Comparison of ENCODE assay signal across 39 cellular contexts in the genomic region with DNA sequence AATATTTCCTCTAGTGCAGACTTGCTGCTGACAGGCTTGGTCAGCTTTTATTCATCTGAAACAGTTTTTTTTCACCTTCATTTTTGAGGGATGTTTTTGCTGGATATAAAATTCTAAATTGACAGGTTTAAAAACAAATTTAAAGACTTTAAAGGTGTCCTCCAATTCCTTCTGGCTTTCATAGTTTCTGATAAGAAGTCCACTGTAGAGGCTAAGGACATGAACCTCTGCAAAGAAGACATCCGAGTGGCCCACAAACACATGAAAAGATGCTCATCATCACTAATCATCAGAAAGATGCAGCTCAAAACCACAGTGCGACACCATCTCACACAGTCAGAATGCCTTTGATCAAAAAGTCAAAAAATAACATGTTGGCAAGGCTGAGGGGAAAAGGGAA.
"Had no signal": no experiment of that assay in that cellular context is flagged by ENCODE, and none has a peak within 500 bp of the region (broad histone marks: within the 10 kb centered on the region; RNA-seq: fewer than 3 reads in every experiment).

No MANE protein-coding gene starts in this region.

- H3K27me3 ChIP-seq: ascending aorta, cardiac muscle cell, colonic mucosa had no signal

- H3K36me3 ChIP-seq: ascending aorta, cardiac muscle cell, colonic mucosa, WERI-Rb-1 had no signal

- H3K27ac Mint-ChIP-seq: activated CD4-positive, alpha-beta memory T cell treated with anti-CD3 and anti-CD28 coated beads, Interleukin-2, amount 10 ng/mL, durations not matched to agents 7 days and 5 days; activated CD4-positive, alpha-beta T cell treated with anti-CD3 and anti-CD28 coated beads for 36 hours; activated CD8-positive, alpha-beta memory T cell treated with anti-CD3 and anti-CD28 coated beads, Interleukin-2, amount 10 ng/mL, durations not matched to agents 7 days and 5 days; activated CD8-positive, alpha-beta T cell treated with anti-CD3 and anti-CD28 coated beads, Interleukin-2, amount 10 ng/mL, durations not matched to agents 7 days and 5 days; activated naive CD4-positive, alpha-beta T cell treated with anti-CD3 and anti-CD28 coated beads, Interleukin-2, amount 10 ng/mL, durations not matched to agents 7 days and 5 days; activated naive CD4-positive, alpha-beta T cell treated with anti-CD3 and anti-CD28 coated beads, Interleukin-2, amount 50 U/mL, for 24 hours; activated naive CD8-positive, alpha-beta T cell; activated naive CD8-positive, alpha-beta T cell treated with anti-CD3 and anti-CD28 coated beads, Interleukin-2, amount 10 ng/mL, durations not matched to agents 7 days and 5 days; activated naive CD8-positive, alpha-beta T cell treated with anti-CD3 and anti-CD28 coated beads, Interleukin-2, amount 50 U/mL, for 24 hours; activated T-cell treated with anti-CD3 and anti-CD28 coated beads, Interleukin-2, amount 50 U/mL, for 24 hours; activated T-helper 2 cell treated with anti-CD3 and anti-CD28 coated beads, Interferon-gamma antibody, Interleukin-2, Interleukin-4, amounts not matched to agents 10 μg/mL and 5 μg/mL and 100 μg/mL, durations not matched to agents 14 hours and 24 hours and 36 hours; brain; T-helper 1 cell treated with Interleukin-12 subunit alpha and Interleukin-12 subunit beta and Interleukin-4 antibody, amounts not matched to agents 30 μg/mL and 1 μg/mL, for 36 hours; T-helper 2 cell treated with Interferon-gamma antibody and Interleukin-4, amounts not matched to agents 5 μg/mL and 100 μg/mL, for 36 hours; WTC11 had no signal

- H3K27ac ChIP-seq: ascending aorta, cardiac muscle cell, colonic mucosa, WERI-Rb-1 had no signal

- FAIRE-seq: TTC549 had no signal

- H3K36me3 Mint-ChIP-seq: activated CD8-positive, alpha-beta memory T cell treated with anti-CD3 and anti-CD28 coated beads, Interleukin-2, amount 10 ng/mL, durations not matched to agents 7 days and 5 days; activated naive CD4-positive, alpha-beta T cell treated with anti-CD3 and anti-CD28 coated beads, Interleukin-2, amount 10 ng/mL, durations not matched to agents 7 days and 5 days; activated naive CD4-positive, alpha-beta T cell treated with anti-CD3 and anti-CD28 coated beads, Interleukin-2, amount 50 U/mL, for 24 hours; activated naive CD8-positive, alpha-beta T cell; activated naive CD8-positive, alpha-beta T cell treated with anti-CD3 and anti-CD28 coated beads, Interleukin-2, amount 10 ng/mL, durations not matched to agents 7 days and 5 days; brain; WTC11 had no signal

- H3K4me1 Mint-ChIP-seq: activated CD4-positive, alpha-beta memory T cell treated with anti-CD3 and anti-CD28 coated beads, Interleukin-2, amount 10 ng/mL, durations not matched to agents 7 days and 5 days; activated CD4-positive, alpha-beta T cell treated with anti-CD3 and anti-CD28 coated beads for 36 hours; activated naive CD4-positive, alpha-beta T cell treated with anti-CD3 and anti-CD28 coated beads, Interleukin-2, amount 10 ng/mL, durations not matched to agents 7 days and 5 days; activated naive CD4-positive, alpha-beta T cell treated with anti-CD3 and anti-CD28 coated beads, Interleukin-2, amount 50 U/mL, for 24 hours; activated naive CD8-positive, alpha-beta T cell treated with anti-CD3 and anti-CD28 coated beads, Interleukin-2, amount 10 ng/mL, durations not matched to agents 7 days and 5 days; activated naive CD8-positive, alpha-beta T cell treated with anti-CD3 and anti-CD28 coated beads, Interleukin-2, amount 50 U/mL, for 24 hours; brain; central memory CD8-positive, alpha-beta T cell; WTC11 had no signal

- ATAC-seq: activated CD4-positive, alpha-beta T cell treated with anti-CD3 and anti-CD28 coated beads for 36 hours; activated CD4-positive, CD25-positive, alpha-beta regulatory T cell treated with anti-CD3 and anti-CD28 coated beads, Interleukin-2, amount 50 U/mL, for 24 hours; activated CD8-positive, alpha-beta memory T cell treated with anti-CD3 and anti-CD28 coated beads, Interleukin-2, amount 10 ng/mL, durations not matched to agents 7 days and 5 days; activated CD8-positive, alpha-beta T cell treated with anti-CD3 and anti-CD28 coated beads, Interleukin-2, amount 10 ng/mL, durations not matched to agents 7 days and 5 days; activated naive CD8-positive, alpha-beta T cell treated with anti-CD3 and anti-CD28 coated beads, Interleukin-2, amount 50 U/mL, for 24 hours; WTC11 had no signal

- H3K9me3 ChIP-seq: ascending aorta, colonic mucosa had no signal

- H3K4me3 Mint-ChIP-seq: activated CD4-positive, alpha-beta memory T cell treated with anti-CD3 and anti-CD28 coated beads, Interleukin-2, amount 10 ng/mL, durations not matched to agents 7 days and 5 days; activated CD4-positive, alpha-beta T cell treated with anti-CD3 and anti-CD28 coated beads for 36 hours; activated CD8-positive, alpha-beta memory T cell treated with anti-CD3 and anti-CD28 coated beads, Interleukin-2, amount 10 ng/mL, durations not matched to agents 7 days and 5 days; activated CD8-positive, alpha-beta T cell treated with anti-CD3 and anti-CD28 coated beads, Interleukin-2, amount 10 ng/mL, durations not matched to agents 7 days and 5 days; activated naive CD4-positive, alpha-beta T cell treated with anti-CD3 and anti-CD28 coated beads, Interleukin-2, amount 10 ng/mL, durations not matched to agents 7 days and 5 days; activated naive CD4-positive, alpha-beta T cell treated with anti-CD3 and anti-CD28 coated beads, Interleukin-2, amount 50 U/mL, for 24 hours; activated naive CD8-positive, alpha-beta T cell; activated naive CD8-positive, alpha-beta T cell treated with anti-CD3 and anti-CD28 coated beads, Interleukin-2, amount 10 ng/mL, durations not matched to agents 7 days and 5 days; activated naive CD8-positive, alpha-beta T cell treated with anti-CD3 and anti-CD28 coated beads, Interleukin-2, amount 50 U/mL, for 24 hours; activated T-cell treated with anti-CD3 and anti-CD28 coated beads, Interleukin-2, amount 50 U/mL, for 24 hours; brain; central memory CD8-positive, alpha-beta T cell; T-helper 1 cell treated with Interleukin-12 subunit alpha and Interleukin-12 subunit beta and Interleukin-4 antibody, amounts not matched to agents 30 μg/mL and 1 μg/mL, for 36 hours; T-helper 2 cell treated with Interferon-gamma antibody and Interleukin-4, amounts not matched to agents 5 μg/mL and 100 μg/mL, for 36 hours; WTC11 had no signal

- H3K4me3 ChIP-seq: ascending aorta, cardiac muscle cell, colonic mucosa had no signal

- H3K9me3 Mint-ChIP-seq: activated CD4-positive, alpha-beta memory T cell treated with anti-CD3 and anti-CD28 coated beads, Interleukin-2, amount 10 ng/mL, durations not matched to agents 7 days and 5 days; activated T-helper 2 cell treated with anti-CD3 and anti-CD28 coated beads, Interferon-gamma antibody, Interleukin-2, Interleukin-4, amounts not matched to agents 10 μg/mL and 5 μg/mL and 100 μg/mL, durations not matched to agents 14 hours and 24 hours and 36 hours; central memory CD8-positive, alpha-beta T cell had no signal

- H3K4me1 ChIP-seq: ascending aorta, colonic mucosa had no signal

- DNase-seq: activated CD4-positive, alpha-beta memory T cell treated with anti-CD3 and anti-CD28 coated beads, Interleukin-2, amount 10 ng/mL, durations not matched to agents 7 days and 5 days; activated CD4-positive, alpha-beta T cell treated with anti-CD3 and anti-CD28 coated beads for 1 hour; activated CD4-positive, alpha-beta T cell treated with anti-CD3 and anti-CD28 coated beads for 36 hours; activated CD4-positive, alpha-beta T cell treated with anti-CD3 and anti-CD28 coated beads for 48 hours; activated CD4-positive, alpha-beta T cell treated with anti-CD3 and anti-CD28 coated beads, Interleukin-2, amount 50 U/mL, for 1 hour; activated CD4-positive, alpha-beta T cell treated with anti-CD3 and anti-CD28 coated beads, Interleukin-2, amount 50 U/mL, for 48 hours; activated CD4-positive, CD25-positive, alpha-beta regulatory T cell; activated CD8-positive, alpha-beta memory T cell treated with anti-CD3 and anti-CD28 coated beads for 24 hours; activated CD8-positive, alpha-beta memory T cell treated with anti-CD3 and anti-CD28 coated beads, Interleukin-2, amount 10 ng/mL, durations not matched to agents 7 days and 5 days; activated CD8-positive, alpha-beta memory T cell treated with anti-CD3 and anti-CD28 coated beads, Interleukin-2, amount 50 U/mL, for 48 hours; activated CD8-positive, alpha-beta T cell treated with anti-CD3 and anti-CD28 coated beads, Interleukin-2, amount 10 ng/mL, durations not matched to agents 7 days and 5 days; activated effector memory CD4-positive, alpha-beta T cell treated with Interleukin-2 at 50 U/mL for 16 hours; activated gamma-delta T cell; activated naive CD4-positive, alpha-beta T cell treated with anti-CD3 and anti-CD28 coated beads, Interleukin-2, amount 10 ng/mL, durations not matched to agents 7 days and 5 days; activated naive CD4-positive, alpha-beta T cell treated with Interleukin-2 at 50 U/mL for 16 hours; activated naive CD8-positive, alpha-beta T cell treated with anti-CD3 and anti-CD28 coated beads, Interleukin-2, amount 10 ng/mL, durations not matched to agents 7 days and 5 days; activated naive CD8-positive, alpha-beta T cell treated with anti-CD3 and anti-CD28 coated beads, Interleukin-2, amount 50 U/mL, for 24 hours; activated T-cell treated with anti-CD3 and anti-CD28 coated beads, Interleukin-2, amount 50 U/mL, for 24 hours; activated T-cell treated with anti-CD3 and anti-CD28 coated beads, Interleukin-2, amount 50 U/mL, for 48 hours; amygdala; anterior cingulate cortex; caudate nucleus; cerebellar nuclear complex; colonic mucosa; T-helper 2 cell; T-helper 9 cell; WERI-Rb-1 had no signal

- H3K27me3 Mint-ChIP-seq: activated CD4-positive, alpha-beta T cell treated with anti-CD3 and anti-CD28 coated beads for 36 hours; activated naive CD4-positive, alpha-beta T cell treated with anti-CD3 and anti-CD28 coated beads, Interleukin-2, amount 50 U/mL, for 24 hours; activated naive CD8-positive, alpha-beta T cell; activated naive CD8-positive, alpha-beta T cell treated with anti-CD3 and anti-CD28 coated beads, Interleukin-2, amount 50 U/mL, for 24 hours; activated T-cell treated with anti-CD3 and anti-CD28 coated beads, Interleukin-2, amount 50 U/mL, for 24 hours; central memory CD8-positive, alpha-beta T cell had no signal
